Comparison of ENCODE assay signal across 20 cellular contexts in the genomic region with DNA sequence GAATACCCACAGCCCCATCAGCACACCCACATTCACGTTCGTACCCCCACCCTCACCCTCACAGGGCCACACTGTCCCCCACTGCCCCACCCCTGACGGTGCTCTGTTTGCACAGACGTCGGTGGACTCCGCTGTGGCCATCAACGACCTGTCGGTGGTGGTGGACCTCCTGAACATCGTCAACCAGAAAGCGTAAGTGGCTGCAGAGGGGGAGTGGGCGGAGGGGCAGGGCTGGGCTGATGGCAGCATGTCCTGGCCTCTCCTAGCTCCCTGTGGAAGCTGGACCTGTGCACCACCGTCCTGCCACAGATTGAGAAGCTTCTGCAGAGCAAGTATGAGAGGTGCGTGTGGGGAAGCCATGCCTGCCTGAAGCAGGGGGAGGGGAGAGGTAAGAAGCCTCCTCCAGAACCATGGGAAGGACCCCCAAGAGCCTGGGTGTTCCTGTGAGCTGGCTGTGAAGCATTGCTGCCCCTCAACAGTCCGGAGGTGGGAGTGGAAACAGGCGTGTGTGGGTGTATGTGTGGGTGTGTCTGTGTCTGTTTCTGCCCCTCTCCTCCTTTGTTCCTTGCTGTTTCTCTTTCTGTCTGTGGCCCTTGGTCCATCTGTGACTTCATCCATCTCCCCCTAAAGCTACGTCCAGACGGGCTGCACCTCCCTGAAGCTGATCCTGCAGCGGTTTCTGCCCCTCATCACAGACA.
"Had no signal": no experiment of that assay in that cellular context is flagged by ENCODE, and none has a peak within 500 bp of the region (broad histone marks: within the 10 kb centered on the region; RNA-seq: fewer than 3 reads in every experiment).

No MANE protein-coding gene starts in this region.

- H3K27ac ChIP-seq: ascending aorta, breast epithelium, esophagus squamous epithelium, tibial artery, uterus had no signal

- H3K27me3 ChIP-seq: ascending aorta, breast epithelium, esophagus squamous epithelium, tibial artery, uterus had no signal

- H3K4me3 ChIP-seq: ascending aorta, breast epithelium, esophagus squamous epithelium, lung, tibial artery, uterus had no signal

- H3K9me3 ChIP-seq: ascending aorta, breast epithelium, esophagus squamous epithelium, tibial artery, uterus had no signal

- ATAC-seq: effector memory CD8-positive, alpha-beta T cell; natural killer cell; stimulated activated naive CD8-positive, alpha-beta T cell treated with anti-CD3 and anti-CD28 coated beads, Interleukin-15, Interleukin-2, amounts not matched to agents 100 U/mL and 50 U/mL, for 24 hours had no signal

- H3K4me1 ChIP-seq: ascending aorta, breast epithelium, uterus had no signal

- DNase-seq: activated CD4-positive, alpha-beta memory T cell treated with anti-CD3 and anti-CD28 coated beads for 36 hours; activated CD8-positive, alpha-beta memory T cell treated with anti-CD3 and anti-CD28 coated beads, Interleukin-2, amount 10 ng/mL, durations not matched to agents 7 days and 5 days; activated naive CD4-positive, alpha-beta T cell treated with anti-CD3 and anti-CD28 coated beads, Interleukin-2, amount 50 U/mL, for 16 hours; activated T-cell treated with anti-CD3 and anti-CD28 coated beads, Interleukin-2, amount 50 U/mL, for 24 hours; dermis blood vessel endothelial cell; effector memory CD8-positive, alpha-beta T cell; esophagus squamous epithelium; natural killer cell; retina; stimulated activated CD4-positive, alpha-beta T cell treated with anti-CD3 and anti-CD28 coated beads, Interleukin-12 subunit alpha, Interleukin-12 subunit beta, amount 100 ng/mL, for 4 hours; stimulated activated CD4-positive, alpha-beta T cell treated with anti-CD3 and anti-CD28 coated beads, Interleukin-2, amount 100 ng/mL, for 24 hours; stimulated activated naive CD8-positive, alpha-beta T cell treated with anti-CD3 and anti-CD28 coated beads, Interleukin-15, Interleukin-2, amounts not matched to agents 100 U/mL and 50 U/mL, for 24 hours; substantia nigra; SW 1271; T-helper 2 cell; tibial artery; uterus had no signal

- H3K36me3 ChIP-seq: breast epithelium, uterus had no signal
